In genomic region chr11:85651118-85651517, GRCh38 we compare ENCODE assay signal across 18 cellular contexts. TPM values are rescaled to one million over a fixed set of nuclear protein-coding genes. Genes with fewer than 3 reads are reported as not detected.
"Had no signal": no experiment of that assay in that cellular context is flagged by ENCODE, and none has a peak within 500 bp of the region (broad histone marks: within the 10 kb centered on the region; RNA-seq: fewer than 3 reads in every experiment).

No MANE protein-coding gene starts in this region.

- H3K27ac ChIP-seq: body of pancreas, cardiac muscle cell, left lung, testis, uterus had no signal

- H3K9me3 ChIP-seq: body of pancreas, left lung, testis, uterus had no signal

- H3K27ac Mint-ChIP-seq: activated CD4-positive, alpha-beta T cell treated with anti-CD3 and anti-CD28 coated beads, Interleukin-2, amount 10 ng/mL, durations not matched to agents 7 days and 5 days; activated T-helper 17 cell treated with anti-CD3 and anti-CD28 coated beads, Interleukin-2, amount 50 U/mL, for 72 hours had no signal

- H3K4me3 Mint-ChIP-seq: activated CD4-positive, alpha-beta T cell treated with anti-CD3 and anti-CD28 coated beads, Interleukin-2, amount 10 ng/mL, durations not matched to agents 7 days and 5 days; activated T-helper 17 cell treated with anti-CD3 and anti-CD28 coated beads, Interleukin-2, amount 50 U/mL, for 72 hours; naive thymus-derived CD8-positive, alpha-beta T cell had no signal

- H3K4me3 ChIP-seq: body of pancreas, cardiac muscle cell, left lung, lung, testis, uterus had no signal

- H3K27me3 Mint-ChIP-seq: activated CD4-positive, alpha-beta T cell treated with anti-CD3 and anti-CD28 coated beads, Interleukin-2, amount 10 ng/mL, durations not matched to agents 7 days and 5 days; activated T-helper 17 cell treated with anti-CD3 and anti-CD28 coated beads, Interleukin-2, amount 50 U/mL, for 72 hours; naive thymus-derived CD8-positive, alpha-beta T cell had no signal

- H3K36me3 ChIP-seq: uterus had no signal

- H3K9me3 Mint-ChIP-seq: activated CD4-positive, alpha-beta T cell treated with anti-CD3 and anti-CD28 coated beads, Interleukin-2, amount 10 ng/mL, durations not matched to agents 7 days and 5 days; activated T-helper 17 cell treated with anti-CD3 and anti-CD28 coated beads, Interleukin-2, amount 50 U/mL, for 72 hours; naive thymus-derived CD8-positive, alpha-beta T cell had no signal

- ATAC-seq: activated T-helper 17 cell treated with anti-CD3 and anti-CD28 coated beads, Interleukin-2, amount 50 U/mL, for 72 hours; body of pancreas; left lung; naive thymus-derived CD8-positive, alpha-beta T cell had no signal

- DNase-seq: activated CD4-positive, alpha-beta T cell treated with anti-CD3 and anti-CD28 coated beads, Interleukin-2, amount 10 ng/mL, durations not matched to agents 7 days and 5 days; anterior cingulate cortex; body of pancreas; foreskin melanocyte; kidney glomerular epithelial cell; left lung; naive thymus-derived CD8-positive, alpha-beta T cell; stimulated activated CD4-positive, alpha-beta T cell treated with anti-CD3 and anti-CD28 coated beads, Interleukin-2, amount 100 ng/mL, for 48 hours; stimulated activated CD8-positive, alpha-beta memory T cell treated with anti-CD3 and anti-CD28 coated beads, Interleukin-4, amount 100 ng/mL, for 48 hours; stimulated activated naive CD4-positive, alpha-beta T cell; T1000; testis; trophoblast cell; uterus had no signal

- H3K27me3 ChIP-seq: body of pancreas, cardiac muscle cell, left lung, testis, uterus had no signal

RNA-seq across cellular contexts. Expression of gene CCDC89, which starts 34.9 kb away (rescaled TPM):
- total RNA-seq: activated CD8-positive, alpha-beta memory T cell treated with anti-CD3 and anti-CD28 coated beads for 36 hours; activated T-helper 17 cell treated with anti-CD3 and anti-CD28 coated beads, Interleukin-2, amount 50 U/mL, for 72 hours; body of pancreas had no signal
- polyA plus RNA-seq: naive thymus-derived CD8-positive, alpha-beta T cell had no signal
